ENCODE assay signal across 8 cellular contexts in the genomic region with DNA sequence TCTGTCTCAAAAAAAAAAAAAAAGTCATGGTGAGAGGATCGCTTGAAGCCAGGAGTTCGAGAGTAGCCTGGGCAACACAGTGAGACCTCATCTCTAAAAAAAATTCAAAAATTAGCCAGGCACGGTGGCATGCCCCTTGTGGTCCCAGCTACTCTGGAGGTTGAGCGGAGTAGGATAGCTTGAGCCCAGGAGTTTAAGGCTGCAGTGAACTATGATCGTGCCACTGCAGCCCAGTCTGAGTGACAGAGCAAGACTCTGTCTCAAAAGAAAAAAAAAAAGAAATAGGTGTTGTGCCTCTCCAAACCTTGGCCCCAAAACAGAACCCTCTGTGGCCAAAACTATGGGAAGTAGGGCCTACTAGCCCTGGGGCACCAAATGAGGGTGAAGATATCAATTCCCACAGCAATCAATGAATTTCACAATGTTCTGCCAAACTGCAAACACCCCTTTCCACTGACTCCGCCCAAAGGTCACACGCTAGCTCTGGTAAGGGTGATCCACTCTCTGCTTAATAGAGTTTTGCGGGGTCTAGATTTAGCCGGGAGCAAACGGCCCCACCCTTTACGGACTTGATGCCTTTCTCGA. TPM values are rescaled to one million over a fixed set of nuclear protein-coding genes. Genes with fewer than 3 reads are reported as not detected.
DNase-seq lines count a peak whose midpoint lies in the region; FAIRE-seq and TF ChIP-seq lines count a peak whose summit lies in the region.

No MANE protein-coding gene starts in this region.

- H3K4me3 ChIP-seq in AG04450 (ENCODE audit: low read depth, low read length): peak overlapping the region; percentile 47
- peak overlapping the region; percentile 69 for H3K4me3 ChIP-seq in Jurkat, Clone E6-1 (ENCODE audit: low read length)
- peak overlapping the region; percentile 54 to 80 for H3K4me3 ChIP-seq in muscle layer of duodenum (ENCODE audit: low read depth in 1 of 2, low read length in 2 of 2)

- no peaks in the 10 kb centered on the region for H3K27me3 Mint-ChIP-seq in chondrocyte (ENCODE audit: low read depth)

- H3K27ac ChIP-seq in AG04450 (ENCODE audit: low read depth, low read length): no peak overlapping the region
- H3K27ac ChIP-seq in muscle layer of duodenum (ENCODE audit: low read length): peak overlapping the region; percentile 85

- H3K36me3 Mint-ChIP-seq in chondrocyte (ENCODE audit: low read depth): no peaks in the 10 kb centered on the region

- H3K4me3 Mint-ChIP-seq in chondrocyte (ENCODE audit: unreplicated experiment): peak overlapping the region; percentile 73

- H3K27me3 ChIP-seq in AG04450 (ENCODE audit: control insufficient read depth, insufficient read depth, low read length) (no peaks in the 10 kb centered on the region), muscle layer of duodenum (ENCODE audit: low read depth, low read length) (no peaks in the 10 kb centered on the region)

- H3K27ac Mint-ChIP-seq in chondrocyte (ENCODE audit: unreplicated experiment): peak overlapping the region; percentile 88

- no peaks in the 10 kb centered on the region for H3K9me3 Mint-ChIP-seq in chondrocyte (ENCODE audit: low read depth)

- H3K4me1 ChIP-seq in muscle layer of duodenum (ENCODE audit: control insufficient read depth in 1 of 2, insufficient read depth in 2 of 2, low read length in 2 of 2): peaks cover 12 to 25% of the 10 kb centered on the region in 2 donors

- POLR2A ChIA-PET in AG04450 (lab: Yijun Ruan, JAX): no interaction called here

- no peaks in the 10 kb centered on the region for H3K36me3 ChIP-seq in muscle layer of duodenum (ENCODE audit: control insufficient read depth in 1 of 2, insufficient read depth in 2 of 2, low read length in 2 of 2)

- no peak for DNase-seq in AG04450 (ENCODE audit: low read depth, low spot score)
- no peak for DNase-seq in Jurkat, Clone E6-1 (ENCODE audit: low read depth, low spot score)
- DNase-seq in chondrocyte (ENCODE audit: low spot score): no peak
- no peak for DNase-seq in stimulated activated CD4-positive, alpha-beta T cell treated with anti-CD3 and anti-CD28 coated beads, Interleukin-4, amount 100 ng/mL, for 4 hours
- DNase-seq in NCI-H1417 (lab: John Stamatoyannopoulos, UW): no peak
- no peak for DNase-seq in NCI-H524 treated with DMSO at 0.1 percent for 48 hours (lab: John Stamatoyannopoulos, UW)
- DNase-seq in RCC 7860 (ENCODE audit: low spot score): no peak

- CTCF ChIA-PET in AG04450 (lab: Charles Lee): no interaction called here

- H3K4me1 Mint-ChIP-seq in chondrocyte (ENCODE audit: low read depth): peaks cover 18% of the 10 kb centered on the region

- TF ChIP-seq CTCF in AG04450 (IDR thresholded peaks at IDR 0.05; ENCODE audit: low read depth, low read length): no peak
- no peak for TF ChIP-seq CTCF in chondrocyte (IDR thresholded peaks at IDR 0.05)

- H3K9me3 ChIP-seq in AG04450 (ENCODE audit: control insufficient read depth, insufficient read depth, low read length): no peaks in the 10 kb centered on the region; the same call in 1 of the 2 replicates
- H3K9me3 ChIP-seq in muscle layer of duodenum (ENCODE audit: control insufficient read depth in 1 of 2, low read length in 2 of 2): no peaks in the 10 kb centered on the region

- no peak for FAIRE-seq in RCC 7860 (lab: Jason Lieb, UNC)

RNA-seq across cellular contexts. Expression of a gene that starts 16.9 kb away (rescaled TPM):
- 0.45 and 0.57 TPM in 2 replicates for polyA plus RNA-seq in AG04450 (2011; rRNA removed)
- polyA minus RNA-seq in AG04450 (2011; rRNA and poly(A)+ RNA removed): 0.35 and 0.92 TPM in 2 replicates
- polyA plus RNA-seq in Jurkat, Clone E6-1 (2012; ENCODE audit: insufficient read depth, insufficient read length): 6.2 TPM
- 0.97 to 1.2 TPM (median 1.1 TPM) in 3 replicates for total RNA-seq in chondrocyte

RNA-seq across cellular contexts. Expression of a gene that starts 32.1 kb away (rescaled TPM):
- 0.63 and 1.0 TPM in 2 replicates for polyA plus RNA-seq in AG04450 (2011; rRNA removed)
- polyA minus RNA-seq in AG04450 (2011; rRNA and poly(A)+ RNA removed): 0.56 and 2.3 TPM in 2 replicates
- 17.1 TPM for polyA plus RNA-seq in Jurkat, Clone E6-1 (2012; ENCODE audit: insufficient read depth, insufficient read length)
- not detected in 3 replicates for total RNA-seq in chondrocyte

RNA-seq across cellular contexts. Expression of a gene that starts 33.8 kb away (rescaled TPM):
- 91.5 and 91.6 TPM in 2 replicates for polyA plus RNA-seq in AG04450 (2011; rRNA removed)
- 117 and 129 TPM in 2 replicates for polyA minus RNA-seq in AG04450 (2011; rRNA and poly(A)+ RNA removed)
- polyA plus RNA-seq in Jurkat, Clone E6-1 (2012; ENCODE audit: insufficient read depth, insufficient read length): 87.8 TPM
- 195 to 208 TPM (median 205 TPM) in 3 replicates for total RNA-seq in chondrocyte
